In genomic region chr10:958856-959255, GRCh38 we compare ENCODE assay signal across 8 cellular contexts.
"Had no signal": no experiment of that assay in that cellular context is flagged by ENCODE, and none has a peak within 500 bp of the region (broad histone marks: within the 10 kb centered on the region; RNA-seq: fewer than 3 reads in every experiment).

No MANE protein-coding gene starts in this region.

- DNase-seq: GM23248, GOT3, H9, HCEC 1CT, IMR-90 had no signal

- H2AFZ ChIP-seq: GM23248 had no signal

- H3K4me3 ChIP-seq: GM23248, K562 had no signal

- FAIRE-seq: H54, HTR-8/SVneo, K562 had no signal

- H3K27ac Mint-ChIP-seq: H9 had no signal

- H3K27ac ChIP-seq: GM23248 had no signal

- ATAC-seq: K562 had no signal

- H3K4me3 Mint-ChIP-seq: H9 had no signal

- H3K9ac ChIP-seq: GM23248 had no signal
